ENCODE assay signal across 4 cellular contexts in the genomic region with DNA sequence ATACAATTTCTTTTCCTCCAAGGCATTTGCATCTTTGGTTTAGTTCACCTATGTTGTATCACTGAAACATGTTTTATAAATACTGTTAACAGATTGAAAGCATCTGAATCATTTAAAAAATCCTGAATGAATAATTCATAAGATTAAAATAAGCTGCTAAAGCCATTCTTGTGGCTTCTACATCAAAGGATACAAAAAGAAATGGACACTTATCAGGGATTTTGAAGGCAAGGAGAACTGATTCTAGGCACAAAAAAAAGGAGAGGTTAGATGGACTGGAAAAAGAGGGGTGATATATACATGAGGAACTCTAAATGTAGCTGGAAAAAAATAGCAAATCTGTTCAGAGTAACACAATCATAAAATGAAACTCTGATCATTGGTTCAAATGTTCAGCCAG. TPM values are rescaled to one million over a fixed set of nuclear protein-coding genes. Genes with fewer than 3 reads are reported as not detected.
"Had no signal": no experiment of that assay in that cellular context is flagged by ENCODE, and none has a peak within 500 bp of the region (broad histone marks: within the 10 kb centered on the region; RNA-seq: fewer than 3 reads in every experiment).

No MANE protein-coding gene starts in this region.

- DNase-seq: GDM1, GF-D8 had no signal

- ATAC-seq: GM12878 had no signal

- H3K4me3 ChIP-seq: GM12878 had no signal

RNA-seq across cellular contexts. Expression of a gene that starts 5.8 kb away (rescaled TPM):
- total RNA-seq: G401, GM12878 had no signal
